ENCODE assay signal across 1 cellular context in the genomic region with DNA sequence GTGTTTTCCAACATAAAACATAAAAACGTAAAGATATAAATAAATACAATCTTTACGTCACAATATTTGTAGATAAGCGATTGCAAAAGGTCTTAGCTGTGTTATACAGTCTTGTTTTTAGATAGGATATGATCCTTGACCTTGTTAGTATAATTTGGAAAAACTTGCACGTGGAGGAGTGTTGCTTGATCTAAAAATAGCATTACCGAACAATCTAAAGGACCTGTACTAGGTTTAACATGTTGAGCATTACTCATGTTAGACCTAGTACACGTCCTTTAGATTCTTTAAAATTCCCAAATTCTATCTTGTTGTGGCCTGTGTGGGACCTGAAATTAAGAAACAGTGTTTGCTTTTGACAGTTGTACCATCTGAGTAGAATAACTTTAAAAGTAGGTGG.
TF ChIP-seq lines count a peak whose summit lies in the region.

No MANE protein-coding gene starts in this region.

TF ChIP-seq in H1, 55 proteins besides CTCF, POLR2A, EP300 and RAD21 (continued from another document):
- TF ChIP-seq TAF7 (optimal IDR thresholded peaks at IDR 0.05; ENCODE audit: borderline replicate concordance, low read depth, low read length) (no peak), EZH2 (IDR thresholded peaks at IDR 0.05; ENCODE audit: low read depth, low read length, severe bottlenecking) (no peak)
